ENCODE assay signal across 29 cellular contexts in the genomic region with DNA sequence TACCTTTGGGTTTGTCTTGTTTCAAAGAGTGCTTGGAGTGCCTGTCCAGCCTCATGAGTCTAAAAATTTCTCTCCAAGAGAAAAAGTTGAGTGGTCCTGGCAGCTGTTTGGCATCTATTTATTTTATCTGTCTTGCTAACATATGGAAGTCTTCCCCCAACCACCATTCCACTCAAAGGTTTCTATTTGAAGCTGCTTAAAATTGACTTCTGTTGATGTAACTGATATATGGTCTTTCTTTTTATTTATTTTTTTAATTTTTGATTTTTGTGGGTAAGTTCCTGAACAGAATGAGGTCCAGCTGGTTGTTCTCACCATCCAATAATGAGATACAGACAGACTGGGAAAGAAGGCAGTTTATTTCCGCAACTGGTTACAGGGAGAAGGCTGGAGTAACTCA.
"Had no signal": no experiment of that assay in that cellular context is flagged by ENCODE, and none has a peak within 500 bp of the region (broad histone marks: within the 10 kb centered on the region; RNA-seq: fewer than 3 reads in every experiment).

No MANE protein-coding gene starts in this region.

- H3K4me1 ChIP-seq: pancreas, psoas muscle, stomach, suprapubic skin had no signal

- H3K36me3 ChIP-seq: left lung, neutrophil, pancreas, stomach, suprapubic skin had no signal

- H3K27me3 ChIP-seq: left lung, neutrophil, pancreas, stomach, suprapubic skin had no signal

- ATAC-seq: activated T-cell treated with anti-CD3 and anti-CD28 coated beads, Interleukin-2, amount 50 U/mL, for 72 hours; left lung; natural killer cell treated with Interleukin-12 subunit alpha and Interleukin-12 subunit beta and Interleukin-15 and Interleukin-18, amount 100 ng/mL, for 72 hours; pancreas; psoas muscle; right cardiac atrium; stimulated activated memory B cell treated with anti-CD40 and anti-IgM and Interleukin-4, amounts not matched to agents 10 μg/mL and 1 μg/mL and 100 μg/mL, for 72 hours; T-cell; WTC11 had no signal

- H3K27ac Mint-ChIP-seq: activated CD4-positive, alpha-beta memory T cell treated with anti-CD3 and anti-CD28 coated beads for 36 hours; activated naive CD4-positive, alpha-beta T cell treated with anti-CD3 and anti-CD28 coated beads, Interleukin-2, amount 10 ng/mL, durations not matched to agents 7 days and 5 days; activated T-cell treated with anti-CD3 and anti-CD28 coated beads, Interleukin-2, amount 50 U/mL, for 72 hours; brain; mesothelial cell of epicardium; natural killer cell treated with Interleukin-12 subunit alpha and Interleukin-12 subunit beta and Interleukin-15 and Interleukin-18, amount 100 ng/mL, for 72 hours; stimulated activated memory B cell treated with anti-CD40 and anti-IgM and Interleukin-4, amounts not matched to agents 10 μg/mL and 1 μg/mL and 100 μg/mL, for 72 hours; T-cell; T-helper 2 cell treated with Interferon-gamma antibody and Interleukin-4, amounts not matched to agents 5 μg/mL and 100 μg/mL, for 36 hours; WTC11 had no signal

- H3K4me3 Mint-ChIP-seq: activated CD4-positive, alpha-beta memory T cell treated with anti-CD3 and anti-CD28 coated beads for 36 hours; activated naive CD4-positive, alpha-beta T cell treated with anti-CD3 and anti-CD28 coated beads, Interleukin-2, amount 10 ng/mL, durations not matched to agents 7 days and 5 days; activated T-cell treated with anti-CD3 and anti-CD28 coated beads, Interleukin-2, amount 50 U/mL, for 72 hours; brain; immature natural killer cell; mesothelial cell of epicardium; natural killer cell treated with Interleukin-12 subunit alpha and Interleukin-12 subunit beta and Interleukin-15 and Interleukin-18, amount 100 ng/mL, for 72 hours; stimulated activated memory B cell treated with anti-CD40 and anti-IgM and Interleukin-4, amounts not matched to agents 10 μg/mL and 1 μg/mL and 100 μg/mL, for 72 hours; T-cell; T-helper 2 cell treated with Interferon-gamma antibody and Interleukin-4, amounts not matched to agents 5 μg/mL and 100 μg/mL, for 36 hours; WTC11 had no signal

- H3K27ac ChIP-seq: left lung, neutrophil, pancreas, psoas muscle, stomach, suprapubic skin had no signal

- H3K36me3 Mint-ChIP-seq: activated CD4-positive, alpha-beta memory T cell treated with anti-CD3 and anti-CD28 coated beads for 36 hours; activated naive CD4-positive, alpha-beta T cell treated with anti-CD3 and anti-CD28 coated beads, Interleukin-2, amount 10 ng/mL, durations not matched to agents 7 days and 5 days; brain; mesothelial cell of epicardium; natural killer cell treated with Interleukin-12 subunit alpha and Interleukin-12 subunit beta and Interleukin-15 and Interleukin-18, amount 100 ng/mL, for 72 hours; stimulated activated memory B cell treated with anti-CD40 and anti-IgM and Interleukin-4, amounts not matched to agents 10 μg/mL and 1 μg/mL and 100 μg/mL, for 72 hours; T-cell had no signal

- H3K9me3 ChIP-seq: neutrophil, pancreas, psoas muscle had no signal

- H3K4me3 ChIP-seq: left lung, pancreas, psoas muscle, skin epidermis, stomach, suprapubic skin had no signal

- H3K4me1 Mint-ChIP-seq: activated naive CD4-positive, alpha-beta T cell treated with anti-CD3 and anti-CD28 coated beads, Interleukin-2, amount 10 ng/mL, durations not matched to agents 7 days and 5 days; stimulated activated memory B cell treated with anti-CD40 and anti-IgM and Interleukin-4, amounts not matched to agents 10 μg/mL and 1 μg/mL and 100 μg/mL, for 72 hours; T-cell had no signal

- DNase-seq: activated CD4-positive, alpha-beta memory T cell treated with anti-CD3 and anti-CD28 coated beads for 36 hours; activated CD4-positive, alpha-beta T cell treated with anti-CD3 and anti-CD28 coated beads for 4 hours; activated effector memory CD4-positive, alpha-beta T cell treated with Interleukin-2 at 50 U/mL for 16 hours; activated naive CD4-positive, alpha-beta T cell treated with anti-CD3 and anti-CD28 coated beads, Interleukin-2, amount 10 ng/mL, durations not matched to agents 7 days and 5 days; activated T-cell treated with anti-CD3 and anti-CD28 coated beads, Interleukin-2, amount 50 U/mL, for 72 hours; anterior cingulate cortex; caudate nucleus; dermis blood vessel endothelial cell; effector CD8-positive, alpha-beta T cell; erythroblast; foreskin melanocyte; immature natural killer cell; left lung; pancreas; psoas muscle; right cardiac atrium; stimulated activated CD4-positive, alpha-beta T cell treated with anti-CD3 and anti-CD28 coated beads, Interleukin-2, amount 100 ng/mL, for 24 hours; stomach; T-cell; trophoblast cell had no signal

- H3K9me3 Mint-ChIP-seq: activated CD4-positive, alpha-beta memory T cell treated with anti-CD3 and anti-CD28 coated beads for 36 hours; activated naive CD4-positive, alpha-beta T cell treated with anti-CD3 and anti-CD28 coated beads, Interleukin-2, amount 10 ng/mL, durations not matched to agents 7 days and 5 days; immature natural killer cell; natural killer cell treated with Interleukin-12 subunit alpha and Interleukin-12 subunit beta and Interleukin-15 and Interleukin-18, amount 100 ng/mL, for 72 hours; T-helper 2 cell treated with Interferon-gamma antibody and Interleukin-4, amounts not matched to agents 5 μg/mL and 100 μg/mL, for 36 hours had no signal

- H3K27me3 Mint-ChIP-seq: activated CD4-positive, alpha-beta memory T cell treated with anti-CD3 and anti-CD28 coated beads for 36 hours; activated naive CD4-positive, alpha-beta T cell treated with anti-CD3 and anti-CD28 coated beads, Interleukin-2, amount 10 ng/mL, durations not matched to agents 7 days and 5 days; natural killer cell treated with Interleukin-12 subunit alpha and Interleukin-12 subunit beta and Interleukin-15 and Interleukin-18, amount 100 ng/mL, for 72 hours; stimulated activated memory B cell treated with anti-CD40 and anti-IgM and Interleukin-4, amounts not matched to agents 10 μg/mL and 1 μg/mL and 100 μg/mL, for 72 hours had no signal
